In the genomic region with DNA sequence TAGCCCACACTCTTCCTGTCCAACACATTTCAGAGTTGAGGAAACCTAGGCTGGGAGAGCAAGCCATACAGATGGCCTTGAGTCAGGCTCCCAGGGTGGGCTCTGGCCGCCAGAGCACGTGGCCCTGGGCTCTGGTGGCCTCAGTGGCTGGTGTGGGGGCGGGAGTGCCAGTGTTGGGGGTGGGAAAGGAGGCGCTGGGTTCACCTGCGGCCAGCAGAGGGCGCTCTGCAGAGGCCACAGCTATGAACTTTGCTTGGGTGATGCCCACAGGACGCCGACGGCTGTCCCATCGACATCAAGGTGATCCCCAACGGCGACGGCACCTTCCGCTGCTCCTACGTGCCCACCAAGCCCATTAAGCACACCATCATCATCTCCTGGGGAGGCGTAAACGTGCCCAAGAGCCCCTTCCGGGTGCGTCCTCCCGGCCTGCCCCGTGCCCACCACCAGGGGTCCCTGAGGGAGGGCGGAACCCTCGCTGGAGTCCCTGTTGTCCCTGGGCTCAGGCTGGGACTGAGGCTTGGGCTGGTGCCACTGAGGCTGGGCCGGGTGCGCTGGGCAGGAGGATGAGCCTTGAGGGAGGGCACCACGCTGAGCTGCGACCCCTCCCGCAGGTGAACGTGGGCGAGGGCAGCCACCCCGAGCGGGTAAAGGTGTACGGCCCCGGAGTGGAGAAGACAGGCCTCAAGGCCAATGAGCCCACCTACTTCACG, we compare ENCODE assay signal across 1 cellular context.
TF ChIP-seq lines count a peak whose summit lies in the region.

No MANE protein-coding gene starts in this region.

TF ChIP-seq in K562, 482 proteins besides CTCF, POLR2A, EP300 and RAD21 (continued from another document and continues in another):
- peak; percentile 55; the same call in 1 of the 2 replicates for TF ChIP-seq MYC (IDR thresholded peaks at IDR 0.05; ENCODE audit: low read depth, low read length)
- TF ChIP-seq MYC (CRISPR knock-in tag; IDR thresholded peaks at IDR 0.05; ENCODE audit: borderline replicate concordance, low read depth), result no peak
- TF ChIP-seq, protein P1, sequence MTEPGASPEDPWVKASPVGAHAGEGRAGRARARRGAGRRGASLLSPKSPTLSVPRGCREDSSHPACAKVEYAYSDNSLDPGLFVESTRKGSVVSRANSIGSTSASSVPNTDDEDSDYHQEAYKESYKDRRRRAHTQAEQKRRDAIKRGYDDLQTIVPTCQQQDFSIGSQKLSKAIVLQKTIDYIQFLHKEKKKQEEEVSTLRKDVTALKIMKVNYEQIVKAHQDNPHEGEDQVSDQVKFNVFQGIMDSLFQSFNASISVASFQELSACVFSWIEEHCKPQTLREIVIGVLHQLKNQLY (CRISPR knock-in tag; conservative IDR thresholded peaks at IDR 0.05), result no peak
- TF ChIP-seq, protein P2, sequence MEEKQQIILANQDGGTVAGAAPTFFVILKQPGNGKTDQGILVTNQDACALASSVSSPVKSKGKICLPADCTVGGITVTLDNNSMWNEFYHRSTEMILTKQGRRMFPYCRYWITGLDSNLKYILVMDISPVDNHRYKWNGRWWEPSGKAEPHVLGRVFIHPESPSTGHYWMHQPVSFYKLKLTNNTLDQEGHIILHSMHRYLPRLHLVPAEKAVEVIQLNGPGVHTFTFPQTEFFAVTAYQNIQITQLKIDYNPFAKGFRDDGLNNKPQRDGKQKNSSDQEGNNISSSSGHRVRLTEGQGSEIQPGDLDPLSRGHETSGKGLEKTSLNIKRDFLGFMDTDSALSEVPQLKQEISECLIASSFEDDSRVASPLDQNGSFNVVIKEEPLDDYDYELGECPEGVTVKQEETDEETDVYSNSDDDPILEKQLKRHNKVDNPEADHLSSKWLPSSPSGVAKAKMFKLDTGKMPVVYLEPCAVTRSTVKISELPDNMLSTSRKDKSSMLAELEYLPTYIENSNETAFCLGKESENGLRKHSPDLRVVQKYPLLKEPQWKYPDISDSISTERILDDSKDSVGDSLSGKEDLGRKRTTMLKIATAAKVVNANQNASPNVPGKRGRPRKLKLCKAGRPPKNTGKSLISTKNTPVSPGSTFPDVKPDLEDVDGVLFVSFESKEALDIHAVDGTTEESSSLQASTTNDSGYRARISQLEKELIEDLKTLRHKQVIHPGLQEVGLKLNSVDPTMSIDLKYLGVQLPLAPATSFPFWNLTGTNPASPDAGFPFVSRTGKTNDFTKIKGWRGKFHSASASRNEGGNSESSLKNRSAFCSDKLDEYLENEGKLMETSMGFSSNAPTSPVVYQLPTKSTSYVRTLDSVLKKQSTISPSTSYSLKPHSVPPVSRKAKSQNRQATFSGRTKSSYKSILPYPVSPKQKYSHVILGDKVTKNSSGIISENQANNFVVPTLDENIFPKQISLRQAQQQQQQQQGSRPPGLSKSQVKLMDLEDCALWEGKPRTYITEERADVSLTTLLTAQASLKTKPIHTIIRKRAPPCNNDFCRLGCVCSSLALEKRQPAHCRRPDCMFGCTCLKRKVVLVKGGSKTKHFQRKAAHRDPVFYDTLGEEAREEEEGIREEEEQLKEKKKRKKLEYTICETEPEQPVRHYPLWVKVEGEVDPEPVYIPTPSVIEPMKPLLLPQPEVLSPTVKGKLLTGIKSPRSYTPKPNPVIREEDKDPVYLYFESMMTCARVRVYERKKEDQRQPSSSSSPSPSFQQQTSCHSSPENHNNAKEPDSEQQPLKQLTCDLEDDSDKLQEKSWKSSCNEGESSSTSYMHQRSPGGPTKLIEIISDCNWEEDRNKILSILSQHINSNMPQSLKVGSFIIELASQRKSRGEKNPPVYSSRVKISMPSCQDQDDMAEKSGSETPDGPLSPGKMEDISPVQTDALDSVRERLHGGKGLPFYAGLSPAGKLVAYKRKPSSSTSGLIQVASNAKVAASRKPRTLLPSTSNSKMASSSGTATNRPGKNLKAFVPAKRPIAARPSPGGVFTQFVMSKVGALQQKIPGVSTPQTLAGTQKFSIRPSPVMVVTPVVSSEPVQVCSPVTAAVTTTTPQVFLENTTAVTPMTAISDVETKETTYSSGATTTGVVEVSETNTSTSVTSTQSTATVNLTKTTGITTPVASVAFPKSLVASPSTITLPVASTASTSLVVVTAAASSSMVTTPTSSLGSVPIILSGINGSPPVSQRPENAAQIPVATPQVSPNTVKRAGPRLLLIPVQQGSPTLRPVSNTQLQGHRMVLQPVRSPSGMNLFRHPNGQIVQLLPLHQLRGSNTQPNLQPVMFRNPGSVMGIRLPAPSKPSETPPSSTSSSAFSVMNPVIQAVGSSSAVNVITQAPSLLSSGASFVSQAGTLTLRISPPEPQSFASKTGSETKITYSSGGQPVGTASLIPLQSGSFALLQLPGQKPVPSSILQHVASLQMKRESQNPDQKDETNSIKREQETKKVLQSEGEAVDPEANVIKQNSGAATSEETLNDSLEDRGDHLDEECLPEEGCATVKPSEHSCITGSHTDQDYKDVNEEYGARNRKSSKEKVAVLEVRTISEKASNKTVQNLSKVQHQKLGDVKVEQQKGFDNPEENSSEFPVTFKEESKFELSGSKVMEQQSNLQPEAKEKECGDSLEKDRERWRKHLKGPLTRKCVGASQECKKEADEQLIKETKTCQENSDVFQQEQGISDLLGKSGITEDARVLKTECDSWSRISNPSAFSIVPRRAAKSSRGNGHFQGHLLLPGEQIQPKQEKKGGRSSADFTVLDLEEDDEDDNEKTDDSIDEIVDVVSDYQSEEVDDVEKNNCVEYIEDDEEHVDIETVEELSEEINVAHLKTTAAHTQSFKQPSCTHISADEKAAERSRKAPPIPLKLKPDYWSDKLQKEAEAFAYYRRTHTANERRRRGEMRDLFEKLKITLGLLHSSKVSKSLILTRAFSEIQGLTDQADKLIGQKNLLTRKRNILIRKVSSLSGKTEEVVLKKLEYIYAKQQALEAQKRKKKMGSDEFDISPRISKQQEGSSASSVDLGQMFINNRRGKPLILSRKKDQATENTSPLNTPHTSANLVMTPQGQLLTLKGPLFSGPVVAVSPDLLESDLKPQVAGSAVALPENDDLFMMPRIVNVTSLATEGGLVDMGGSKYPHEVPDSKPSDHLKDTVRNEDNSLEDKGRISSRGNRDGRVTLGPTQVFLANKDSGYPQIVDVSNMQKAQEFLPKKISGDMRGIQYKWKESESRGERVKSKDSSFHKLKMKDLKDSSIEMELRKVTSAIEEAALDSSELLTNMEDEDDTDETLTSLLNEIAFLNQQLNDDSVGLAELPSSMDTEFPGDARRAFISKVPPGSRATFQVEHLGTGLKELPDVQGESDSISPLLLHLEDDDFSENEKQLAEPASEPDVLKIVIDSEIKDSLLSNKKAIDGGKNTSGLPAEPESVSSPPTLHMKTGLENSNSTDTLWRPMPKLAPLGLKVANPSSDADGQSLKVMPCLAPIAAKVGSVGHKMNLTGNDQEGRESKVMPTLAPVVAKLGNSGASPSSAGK (IDR thresholded peaks at IDR 0.05), result no peak
- no peak for TF ChIP-seq SRSF1 (IDR thresholded peaks at IDR 0.05; ENCODE audit: low read depth, low read length)
- TF ChIP-seq ARNT (IDR thresholded peaks at IDR 0.05), result no peak
- TF ChIP-seq, protein P3, sequence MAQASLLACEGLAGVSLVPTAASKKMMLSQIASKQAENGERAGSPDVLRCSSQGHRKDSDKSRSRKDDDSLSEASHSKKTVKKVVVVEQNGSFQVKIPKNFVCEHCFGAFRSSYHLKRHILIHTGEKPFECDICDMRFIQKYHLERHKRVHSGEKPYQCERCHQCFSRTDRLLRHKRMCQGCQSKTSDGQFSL (CRISPR knock-in tag; IDR thresholded peaks at IDR 0.05), result peak; percentile 55; the same call in 1 of the 2 replicates
- TF ChIP-seq, protein P3 (tag; IDR thresholded peaks at IDR 0.05), result peak in 1 of 2 experiments; percentile 75; a peak in 1 of 4 replicates
- TF ChIP-seq, protein P4, sequence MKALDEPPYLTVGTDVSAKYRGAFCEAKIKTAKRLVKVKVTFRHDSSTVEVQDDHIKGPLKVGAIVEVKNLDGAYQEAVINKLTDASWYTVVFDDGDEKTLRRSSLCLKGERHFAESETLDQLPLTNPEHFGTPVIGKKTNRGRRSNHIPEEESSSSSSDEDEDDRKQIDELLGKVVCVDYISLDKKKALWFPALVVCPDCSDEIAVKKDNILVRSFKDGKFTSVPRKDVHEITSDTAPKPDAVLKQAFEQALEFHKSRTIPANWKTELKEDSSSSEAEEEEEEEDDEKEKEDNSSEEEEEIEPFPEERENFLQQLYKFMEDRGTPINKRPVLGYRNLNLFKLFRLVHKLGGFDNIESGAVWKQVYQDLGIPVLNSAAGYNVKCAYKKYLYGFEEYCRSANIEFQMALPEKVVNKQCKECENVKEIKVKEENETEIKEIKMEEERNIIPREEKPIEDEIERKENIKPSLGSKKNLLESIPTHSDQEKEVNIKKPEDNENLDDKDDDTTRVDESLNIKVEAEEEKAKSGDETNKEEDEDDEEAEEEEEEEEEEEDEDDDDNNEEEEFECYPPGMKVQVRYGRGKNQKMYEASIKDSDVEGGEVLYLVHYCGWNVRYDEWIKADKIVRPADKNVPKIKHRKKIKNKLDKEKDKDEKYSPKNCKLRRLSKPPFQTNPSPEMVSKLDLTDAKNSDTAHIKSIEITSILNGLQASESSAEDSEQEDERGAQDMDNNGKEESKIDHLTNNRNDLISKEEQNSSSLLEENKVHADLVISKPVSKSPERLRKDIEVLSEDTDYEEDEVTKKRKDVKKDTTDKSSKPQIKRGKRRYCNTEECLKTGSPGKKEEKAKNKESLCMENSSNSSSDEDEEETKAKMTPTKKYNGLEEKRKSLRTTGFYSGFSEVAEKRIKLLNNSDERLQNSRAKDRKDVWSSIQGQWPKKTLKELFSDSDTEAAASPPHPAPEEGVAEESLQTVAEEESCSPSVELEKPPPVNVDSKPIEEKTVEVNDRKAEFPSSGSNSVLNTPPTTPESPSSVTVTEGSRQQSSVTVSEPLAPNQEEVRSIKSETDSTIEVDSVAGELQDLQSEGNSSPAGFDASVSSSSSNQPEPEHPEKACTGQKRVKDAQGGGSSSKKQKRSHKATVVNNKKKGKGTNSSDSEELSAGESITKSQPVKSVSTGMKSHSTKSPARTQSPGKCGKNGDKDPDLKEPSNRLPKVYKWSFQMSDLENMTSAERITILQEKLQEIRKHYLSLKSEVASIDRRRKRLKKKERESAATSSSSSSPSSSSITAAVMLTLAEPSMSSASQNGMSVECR (CRISPR knock-in tag; IDR thresholded peaks at IDR 0.05), result peak; percentile 55; the same call in 1 of the 2 replicates
- no peak for TF ChIP-seq NR4A1 (CRISPR knock-in tag; IDR thresholded peaks at IDR 0.05)
- no peak for TF ChIP-seq NR4A1 (tag; IDR thresholded peaks at IDR 0.05)
- TF ChIP-seq SAFB2 (IDR thresholded peaks at IDR 0.05; ENCODE audit: borderline replicate concordance, low read depth, low read length, severe bottlenecking), result no peak
- TF ChIP-seq PHB2 (IDR thresholded peaks at IDR 0.05; ENCODE audit: low read depth), result no peak
- TF ChIP-seq, protein P5, sequence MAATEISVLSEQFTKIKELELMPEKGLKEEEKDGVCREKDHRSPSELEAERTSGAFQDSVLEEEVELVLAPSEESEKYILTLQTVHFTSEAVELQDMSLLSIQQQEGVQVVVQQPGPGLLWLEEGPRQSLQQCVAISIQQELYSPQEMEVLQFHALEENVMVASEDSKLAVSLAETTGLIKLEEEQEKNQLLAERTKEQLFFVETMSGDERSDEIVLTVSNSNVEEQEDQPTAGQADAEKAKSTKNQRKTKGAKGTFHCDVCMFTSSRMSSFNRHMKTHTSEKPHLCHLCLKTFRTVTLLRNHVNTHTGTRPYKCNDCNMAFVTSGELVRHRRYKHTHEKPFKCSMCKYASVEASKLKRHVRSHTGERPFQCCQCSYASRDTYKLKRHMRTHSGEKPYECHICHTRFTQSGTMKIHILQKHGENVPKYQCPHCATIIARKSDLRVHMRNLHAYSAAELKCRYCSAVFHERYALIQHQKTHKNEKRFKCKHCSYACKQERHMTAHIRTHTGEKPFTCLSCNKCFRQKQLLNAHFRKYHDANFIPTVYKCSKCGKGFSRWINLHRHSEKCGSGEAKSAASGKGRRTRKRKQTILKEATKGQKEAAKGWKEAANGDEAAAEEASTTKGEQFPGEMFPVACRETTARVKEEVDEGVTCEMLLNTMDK (IDR thresholded peaks at IDR 0.05; ENCODE audit: borderline replicate concordance, insufficient read depth, low read depth, low read length, poor library complexity, severe bottlenecking), result peak; percentile 72
- TF ChIP-seq, protein P6, sequence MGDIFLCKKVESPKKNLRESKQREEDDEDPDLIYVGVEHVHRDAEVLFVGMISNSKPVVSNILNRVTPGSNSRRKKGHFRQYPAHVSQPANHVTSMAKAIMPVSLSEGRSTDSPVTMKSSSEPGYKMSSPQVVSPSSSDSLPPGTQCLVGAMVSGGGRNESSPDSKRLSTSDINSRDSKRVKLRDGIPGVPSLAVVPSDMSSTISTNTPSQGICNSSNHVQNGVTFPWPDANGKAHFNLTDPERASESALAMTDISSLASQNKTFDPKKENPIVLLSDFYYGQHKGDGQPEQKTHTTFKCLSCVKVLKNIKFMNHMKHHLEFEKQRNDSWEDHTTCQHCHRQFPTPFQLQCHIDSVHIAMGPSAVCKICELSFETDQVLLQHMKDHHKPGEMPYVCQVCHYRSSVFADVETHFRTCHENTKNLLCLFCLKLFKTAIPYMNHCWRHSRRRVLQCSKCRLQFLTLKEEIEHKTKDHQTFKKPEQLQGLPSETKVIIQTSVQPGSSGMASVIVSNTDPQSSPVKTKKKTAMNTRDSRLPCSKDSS (IDR thresholded peaks at IDR 0.05; ENCODE audit: low read depth, partially characterized antibody), result no peak
- no peak for TF ChIP-seq PYGO2 (tag; IDR thresholded peaks at IDR 0.05)
- TF ChIP-seq RBM15 (IDR thresholded peaks at IDR 0.05; ENCODE audit: insufficient read depth, low read length), result no peak
- no peak for TF ChIP-seq ZNF707 (CRISPR knock-in tag; conservative IDR thresholded peaks at IDR 0.05)
- TF ChIP-seq DACH1 (IDR thresholded peaks at IDR 0.05; ENCODE audit: partially characterized antibody), result no peak
- TF ChIP-seq GATA2 (CRISPR knock-in tag; IDR thresholded peaks at IDR 0.05), result no peak
- TF ChIP-seq ZBTB7A (IDR thresholded peaks at IDR 0.05; ENCODE audit: borderline replicate concordance, control insufficient read depth, low read depth, low read length), result peak; percentile 58; the same call in 1 of the 2 replicates
- TF ChIP-seq PTTG1 (tag; IDR thresholded peaks at IDR 0.05; ENCODE audit: low read depth), result no peak
- no peak for TF ChIP-seq TBL1XR1 (IDR thresholded peaks at IDR 0.05; ENCODE audit: low read length in 2 of 2)
- no peak for TF ChIP-seq NUFIP1 (IDR thresholded peaks at IDR 0.05; ENCODE audit: partially characterized antibody)
- TF ChIP-seq, protein P7, sequence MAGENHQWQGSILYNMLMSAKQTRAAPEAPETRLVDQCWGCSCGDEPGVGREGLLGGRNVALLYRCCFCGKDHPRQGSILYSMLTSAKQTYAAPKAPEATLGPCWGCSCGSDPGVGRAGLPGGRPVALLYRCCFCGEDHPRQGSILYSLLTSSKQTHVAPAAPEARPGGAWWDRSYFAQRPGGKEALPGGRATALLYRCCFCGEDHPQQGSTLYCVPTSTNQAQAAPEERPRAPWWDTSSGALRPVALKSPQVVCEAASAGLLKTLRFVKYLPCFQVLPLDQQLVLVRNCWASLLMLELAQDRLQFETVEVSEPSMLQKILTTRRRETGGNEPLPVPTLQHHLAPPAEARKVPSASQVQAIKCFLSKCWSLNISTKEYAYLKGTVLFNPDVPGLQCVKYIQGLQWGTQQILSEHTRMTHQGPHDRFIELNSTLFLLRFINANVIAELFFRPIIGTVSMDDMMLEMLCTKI (IDR thresholded peaks at IDR 0.05; ENCODE audit: partially characterized antibody), result no peak
- TF ChIP-seq TEAD4 (IDR thresholded peaks at IDR 0.05; ENCODE audit: low read length), result no peak
- TF ChIP-seq TEAD4 (CRISPR knock-in tag; IDR thresholded peaks at IDR 0.05; ENCODE audit: borderline replicate concordance), result no peak
